Comparison of ENCODE assay signal across 23 cellular contexts in genomic region chr13:22325761-22326160, GRCh38.
DNase-seq lines count a peak whose midpoint lies in the region; ATAC-seq and TF ChIP-seq lines count a peak whose summit lies in the region.
"Had no signal": no experiment of that assay in that cellular context is flagged by ENCODE, and none has a peak within 500 bp of the region (broad histone marks: within the 10 kb centered on the region; RNA-seq: fewer than 3 reads in every experiment).

No MANE protein-coding gene starts in this region.

- H3K27me3 Mint-ChIP-seq in WTC11 (ENCODE audit: low read depth): no peaks in the 10 kb centered on the region

- no peak for TF ChIP-seq CTCF in WTC11 (IDR thresholded peaks at IDR 0.05)

- CTCF ChIA-PET in WTC11 (lab: Charles Lee): no interaction called here

- DNase-seq in H7: peak; percentile 36
- peak; percentile 48 for DNase-seq in WTC11 (ENCODE audit: low spot score)
- DNase-seq in iPS-NIHi11 (ENCODE audit: low spot score): peak; percentile 39
- no peak for DNase-seq in NCI-H187 treated with DMSO at 0.1 percent for 48 hours (lab: John Stamatoyannopoulos, UW)
- DNase-seq in MV-4-11 (lab: John Stamatoyannopoulos, UW): no peak
- no peak for DNase-seq in NCI-H1092 (lab: John Stamatoyannopoulos, UW)
- no peak for DNase-seq in left cardiac atrium
- DNase-seq: AML-193; CD4-positive, alpha-beta memory T cell; COR-L47; DMS53; GOT3; NCI-H1105; NCI-H1436 treated with DMSO at 0.1 percent for 48 hours; NCI-H1930; NCI-H2107; NCI-H446; NCI-H524 treated with DMSO at 0.1 percent for 48 hours; NCI-H82; SHP77 had no signal

- H3K4me3 ChIP-seq in H7 (ENCODE audit: insufficient read depth, low read depth, low read length): no peak overlapping the region
- H3K4me3 ChIP-seq: A549; BLaER1 treated with 17β-estradiol and CSF1 and Interleukin-3, amounts not matched to agents 10 nM and 100 nM had no signal

- intact Hi-C loops in left cardiac atrium (cut with DNase I): no loop called here

- no peaks in the 10 kb centered on the region for H3K36me3 Mint-ChIP-seq in WTC11
- H3K36me3 Mint-ChIP-seq: CD4-positive, alpha-beta memory T cell had no signal

- ATAC-seq in WTC11 (peak; percentile 99), left cardiac atrium (no peak)
- ATAC-seq: A549, Panc1 had no signal

- no peak overlapping the region for H3K4me3 Mint-ChIP-seq in WTC11
- H3K4me3 Mint-ChIP-seq: CD4-positive, alpha-beta memory T cell had no signal

- no peaks in the 10 kb centered on the region for H3K36me3 ChIP-seq in H7 (replicated peaks; ENCODE audit: control insufficient read depth, insufficient read depth, low read length)

- peak overlapping the region; percentile 63 for H3K27ac Mint-ChIP-seq in WTC11
- H3K27ac Mint-ChIP-seq: CD4-positive, alpha-beta memory T cell had no signal

- peaks cover 7% of the 10 kb centered on the region for H3K9me3 Mint-ChIP-seq in WTC11

- POLR2A ChIA-PET in WTC11 (lab: Charles Lee): no interaction called here

- peaks cover 11% of the 10 kb centered on the region for H3K4me1 Mint-ChIP-seq in WTC11
- H3K4me1 Mint-ChIP-seq: CD4-positive, alpha-beta memory T cell had no signal

- H3K27me3 ChIP-seq in H7 (ENCODE audit: control insufficient read depth, insufficient read depth, low read length): no peaks in the 10 kb centered on the region
- H3K27me3 ChIP-seq: BLaER1 treated with 17β-estradiol and CSF1 and Interleukin-3, amounts not matched to agents 10 nM and 100 nM had no signal

TF ChIP-seq in WTC11, 78 proteins besides CTCF, POLR2A, EP300 and RAD21:
- TF ChIP-seq ZNF416 (CRISPR knock-in tag; IDR thresholded peaks at IDR 0.05): no peak

Comparison
In these comparisons a context has a peak if more than half of its experiments do, and no peak if none do; other contexts are left out.
1. DNase-seq: peak in H7 (single experiment), WTC11 (single experiment) and iPS-NIHi11 (single experiment); none in NCI-H187 treated with DMSO at 0.1 percent for 48 hours (single experiment), MV-4-11 (single experiment), NCI-H1092 (single experiment) and left cardiac atrium (single experiment).